8 cellular contexts compared by ENCODE assay signal in genomic region chr9:37025381-37026084, GRCh38. TPM values are rescaled to one million over a fixed set of nuclear protein-coding genes. Genes with fewer than 3 reads are reported as not detected.
DNase-seq lines count a peak whose midpoint lies in the region; ATAC-seq and TF ChIP-seq lines count a peak whose summit lies in the region.

No MANE protein-coding gene starts in this region.

- no peaks in the 10 kb centered on the region for H3K27me3 ChIP-seq in WERI-Rb-1 (ENCODE audit: insufficient read depth, low read depth, severe bottlenecking)
- peaks cover 85% of the 10 kb centered on the region for H3K27me3 ChIP-seq in brain microvascular endothelial cell (replicated peaks)

- no peak for DNase-seq in stimulated activated naive CD8-positive, alpha-beta T cell treated with anti-CD3 and anti-CD28 coated beads, Interleukin-15, Interleukin-2, amounts not matched to agents 100 U/mL and 50 U/mL, for 24 hours
- DNase-seq in WERI-Rb-1: peak; percentile 39
- DNase-seq in left lobe of liver (ENCODE audit: low spot score): no peak
- DNase-seq in brain microvascular endothelial cell: no peak
- DNase-seq in midbrain (lab: John Stamatoyannopoulos, UW): no peak
- DNase-seq in NCI-H1694 treated with DMSO at 0.1 percent for 48 hours (lab: John Stamatoyannopoulos, UW): no peak

- H3K4me3 Mint-ChIP-seq in stimulated activated naive CD8-positive, alpha-beta T cell treated with anti-CD3 and anti-CD28 coated beads, Interleukin-15, Interleukin-2, amounts not matched to agents 100 ng/mL and 50 ng/mL, for 24 hours: peak overlapping the region; percentile 71

- peaks cover 81% of the 10 kb centered on the region for H3K27me3 Mint-ChIP-seq in stimulated activated naive CD8-positive, alpha-beta T cell treated with anti-CD3 and anti-CD28 coated beads, Interleukin-15, Interleukin-2, amounts not matched to agents 100 ng/mL and 50 ng/mL, for 24 hours

- H3K36me3 ChIP-seq in WERI-Rb-1 (peaks cover 47% of the 10 kb centered on the region), brain microvascular endothelial cell (replicated peaks) (no peaks in the 10 kb centered on the region)

- H3K27ac ChIP-seq in WERI-Rb-1 (peak overlapping the region; percentile 77), brain microvascular endothelial cell (no peak overlapping the region)

- ATAC-seq in stimulated activated naive CD8-positive, alpha-beta T cell treated with anti-CD3 and anti-CD28 coated beads, Interleukin-15, Interleukin-2, amounts not matched to agents 100 U/mL and 50 U/mL, for 24 hours: no peak
- ATAC-seq in left lobe of liver: peak; percentile 19
- ATAC-seq in HG03045 (IDR thresholded peaks at IDR 0.05; ENCODE audit: unreplicated experiment): no peak

- peak overlapping the region; percentile 64 for H3K27ac Mint-ChIP-seq in stimulated activated naive CD8-positive, alpha-beta T cell treated with anti-CD3 and anti-CD28 coated beads, Interleukin-15, Interleukin-2, amounts not matched to agents 100 ng/mL and 50 ng/mL, for 24 hours

- H3K9me3 Mint-ChIP-seq in stimulated activated naive CD8-positive, alpha-beta T cell treated with anti-CD3 and anti-CD28 coated beads, Interleukin-15, Interleukin-2, amounts not matched to agents 100 ng/mL and 50 ng/mL, for 24 hours: no peaks in the 10 kb centered on the region

- no peaks in the 10 kb centered on the region for H3K36me3 Mint-ChIP-seq in stimulated activated naive CD8-positive, alpha-beta T cell treated with anti-CD3 and anti-CD28 coated beads, Interleukin-15, Interleukin-2, amounts not matched to agents 100 ng/mL and 50 ng/mL, for 24 hours (ENCODE audit: low read depth)

- H3K9me3 ChIP-seq in WERI-Rb-1 (ENCODE audit: severe bottlenecking): no peaks in the 10 kb centered on the region

- H3K4me1 Mint-ChIP-seq in stimulated activated naive CD8-positive, alpha-beta T cell treated with anti-CD3 and anti-CD28 coated beads, Interleukin-15, Interleukin-2, amounts not matched to agents 100 ng/mL and 50 ng/mL, for 24 hours (ENCODE audit: low read depth): peaks cover 44% of the 10 kb centered on the region

- in situ Hi-C loops in brain microvascular endothelial cell (cut with HindIII; ENCODE audit: low pct_ligation_motif_present, low sequenced_read_pairs): no loop called here

- TF ChIP-seq CTCF in WERI-Rb-1 (IDR thresholded peaks at IDR 0.05; ENCODE audit: low read depth, low read length) (no peak), brain microvascular endothelial cell (IDR thresholded peaks at IDR 0.05; ENCODE audit: low read depth, low read length, missing control alignments) (no peak)

- H3K4me3 ChIP-seq in WERI-Rb-1 (ENCODE audit: low read depth, low read length) (peak overlapping the region; percentile 94), brain microvascular endothelial cell (ENCODE audit: low read depth, low read length) (no peak overlapping the region)

RNA-seq across cellular contexts. Expression of gene PAX5, which starts 8.5 kb away (rescaled TPM):
- 0.05 TPM for total RNA-seq in left lobe of liver
